28 cellular contexts compared by ENCODE assay signal in genomic region chr1:229941160-229941559, GRCh38.
"Had no signal": no experiment of that assay in that cellular context is flagged by ENCODE, and none has a peak within 500 bp of the region (broad histone marks: within the 10 kb centered on the region; RNA-seq: fewer than 3 reads in every experiment).

No MANE protein-coding gene starts in this region.

- H3K4me3 Mint-ChIP-seq: activated CD8-positive, alpha-beta memory T cell treated with anti-CD3 and anti-CD28 coated beads, Interleukin-2, amount 10 ng/mL, durations not matched to agents 7 days and 5 days; activated CD8-positive, alpha-beta T cell treated with anti-CD3 and anti-CD28 coated beads, Interleukin-2, amount 10 ng/mL, durations not matched to agents 7 days and 5 days; activated naive CD8-positive, alpha-beta T cell; effector memory CD8-positive, alpha-beta T cell; immature natural killer cell; naive thymus-derived CD4-positive, alpha-beta T cell; T-helper 1 cell treated with Interleukin-12 subunit alpha and Interleukin-12 subunit beta and Interleukin-4 antibody, amounts not matched to agents 30 μg/mL and 1 μg/mL, for 36 hours; WTC11 had no signal

- H3K27me3 ChIP-seq: brain microvascular endothelial cell, gastroesophageal sphincter, tibial nerve had no signal

- DNase-seq: activated CD4-positive, alpha-beta T cell treated with anti-CD3 and anti-CD28 coated beads for 1 hour; activated CD8-positive, alpha-beta memory T cell treated with anti-CD3 and anti-CD28 coated beads, Interleukin-2, amount 10 ng/mL, durations not matched to agents 7 days and 5 days; activated CD8-positive, alpha-beta T cell treated with anti-CD3 and anti-CD28 coated beads, Interleukin-2, amount 10 ng/mL, durations not matched to agents 7 days and 5 days; activated T-cell treated with anti-CD3 and anti-CD28 coated beads, Interleukin-2, amount 50 U/mL, for 48 hours; anterior cingulate cortex; cortex of kidney; effector memory CD8-positive, alpha-beta T cell; erythroblast; head of caudate nucleus; hypothalamus; immature natural killer cell; kidney; left colon; mammary epithelial cell; midbrain; naive thymus-derived CD4-positive, alpha-beta T cell; nucleus accumbens; right cardiac atrium; spleen; stimulated activated naive CD4-positive, alpha-beta T cell; T-helper 9 cell had no signal

- H3K27me3 Mint-ChIP-seq: activated naive CD8-positive, alpha-beta T cell had no signal

- H3K27ac ChIP-seq: brain microvascular endothelial cell, gastroesophageal sphincter, spleen, tibial nerve had no signal

- H3K9me3 ChIP-seq: gastroesophageal sphincter, spleen, tibial nerve had no signal

- H3K9me3 Mint-ChIP-seq: activated T-helper 2 cell treated with anti-CD3 and anti-CD28 coated beads, Interferon-gamma antibody, Interleukin-2, Interleukin-4, amounts not matched to agents 10 μg/mL and 5 μg/mL and 100 μg/mL, durations not matched to agents 14 hours and 24 hours and 36 hours; effector memory CD8-positive, alpha-beta T cell; immature natural killer cell; naive thymus-derived CD4-positive, alpha-beta T cell; T-helper 1 cell treated with Interleukin-12 subunit alpha and Interleukin-12 subunit beta and Interleukin-4 antibody, amounts not matched to agents 30 μg/mL and 1 μg/mL, for 36 hours; WTC11 had no signal

- H3K4me1 ChIP-seq: gastroesophageal sphincter, spleen had no signal

- H3K36me3 Mint-ChIP-seq: activated CD8-positive, alpha-beta memory T cell treated with anti-CD3 and anti-CD28 coated beads, Interleukin-2, amount 10 ng/mL, durations not matched to agents 7 days and 5 days; activated naive CD8-positive, alpha-beta T cell; immature natural killer cell; naive thymus-derived CD4-positive, alpha-beta T cell; WTC11 had no signal

- ATAC-seq: activated CD8-positive, alpha-beta memory T cell treated with anti-CD3 and anti-CD28 coated beads, Interleukin-2, amount 10 ng/mL, durations not matched to agents 7 days and 5 days; activated CD8-positive, alpha-beta T cell treated with anti-CD3 and anti-CD28 coated beads, Interleukin-2, amount 10 ng/mL, durations not matched to agents 7 days and 5 days; effector memory CD8-positive, alpha-beta T cell; gastroesophageal sphincter; left colon; naive thymus-derived CD4-positive, alpha-beta T cell; right cardiac atrium; WTC11 had no signal

- H3K36me3 ChIP-seq: brain microvascular endothelial cell, gastroesophageal sphincter, spleen, tibial nerve had no signal

- H3K27ac Mint-ChIP-seq: activated CD8-positive, alpha-beta memory T cell treated with anti-CD3 and anti-CD28 coated beads, Interleukin-2, amount 10 ng/mL, durations not matched to agents 7 days and 5 days; activated CD8-positive, alpha-beta T cell treated with anti-CD3 and anti-CD28 coated beads, Interleukin-2, amount 10 ng/mL, durations not matched to agents 7 days and 5 days; activated naive CD8-positive, alpha-beta T cell; activated T-helper 2 cell treated with anti-CD3 and anti-CD28 coated beads, Interferon-gamma antibody, Interleukin-2, Interleukin-4, amounts not matched to agents 10 μg/mL and 5 μg/mL and 100 μg/mL, durations not matched to agents 14 hours and 24 hours and 36 hours; effector memory CD8-positive, alpha-beta T cell; immature natural killer cell; T-helper 1 cell treated with Interleukin-12 subunit alpha and Interleukin-12 subunit beta and Interleukin-4 antibody, amounts not matched to agents 30 μg/mL and 1 μg/mL, for 36 hours; WTC11 had no signal

- H3K4me3 ChIP-seq: gastroesophageal sphincter, spleen, tibial nerve had no signal

- H3K4me1 Mint-ChIP-seq: activated CD8-positive, alpha-beta memory T cell treated with anti-CD3 and anti-CD28 coated beads, Interleukin-2, amount 10 ng/mL, durations not matched to agents 7 days and 5 days; immature natural killer cell; naive thymus-derived CD4-positive, alpha-beta T cell had no signal
